In the genomic region with DNA sequence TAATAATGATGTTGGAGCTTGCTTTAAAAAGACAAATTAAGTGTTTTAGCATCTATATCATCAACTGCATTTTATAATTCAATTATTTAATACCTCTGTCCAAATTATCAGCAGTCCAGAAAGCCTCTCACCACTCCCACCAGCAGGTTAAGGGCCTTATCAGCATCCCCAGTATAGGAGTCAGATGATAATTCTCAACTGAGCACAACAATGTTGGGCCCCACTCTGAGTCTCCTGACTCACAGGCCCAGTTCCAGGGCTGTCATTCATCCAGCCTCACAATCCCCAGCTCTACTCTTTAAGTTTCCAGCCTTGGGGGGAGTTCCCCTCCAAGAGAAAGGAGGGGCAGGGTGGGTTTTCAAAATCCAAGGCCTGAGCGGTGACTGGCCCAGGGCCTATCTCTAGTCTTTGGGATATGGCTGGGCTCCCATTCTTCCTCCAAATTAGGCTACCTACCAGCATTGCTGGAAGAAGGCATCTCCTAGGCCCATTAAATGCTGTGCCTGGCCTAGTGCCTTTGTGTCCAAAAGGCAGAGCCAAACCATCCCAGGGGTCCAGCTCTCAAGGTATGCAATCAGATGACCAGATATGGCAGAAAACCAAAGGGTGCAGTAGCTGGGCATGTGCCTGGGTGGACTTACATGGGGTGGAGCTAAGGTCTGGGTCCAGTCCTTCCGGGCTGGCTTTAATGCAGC, we compare ENCODE assay signal across 20 cellular contexts.
DNase-seq lines count a peak whose midpoint lies in the region; ATAC-seq, FAIRE-seq and TF ChIP-seq lines count a peak whose summit lies in the region.
"Had no signal": no experiment of that assay in that cellular context is flagged by ENCODE, and none has a peak within 500 bp of the region (broad histone marks: within the 10 kb centered on the region; RNA-seq: fewer than 3 reads in every experiment).

No MANE protein-coding gene starts in this region.

- H3K23ac ChIP-seq in neuronal stem cell (ENCODE audit: low read depth, low read length, poor library complexity), result no peak overlapping the region
- no peak overlapping the region for H3K23ac ChIP-seq in mesendoderm (ENCODE audit: low read length)

- H3K27ac ChIP-seq in DND-41 (ENCODE audit: low read length), result peak overlapping the region; percentile 96
- H3K27ac ChIP-seq in K562 (ENCODE audit: extremely low read depth, low read depth, low read length), result peak overlapping the region; percentile 83
- no peak overlapping the region for H3K27ac ChIP-seq in neuronal stem cell (replicated peaks; ENCODE audit: low read length)
- no peak overlapping the region for H3K27ac ChIP-seq in mesendoderm (ENCODE audit: low read depth, low read length)
- H3K27ac ChIP-seq: ascending aorta, tibial artery had no signal

- TF ChIP-seq RAD21 in K562 (CRISPR knock-in tag; conservative IDR thresholded peaks at IDR 0.05 in 1 of 2, IDR thresholded peaks at IDR 0.05 in 1 of 2), result peak; percentile 30 to 33; a peak in 3 of 4 replicates

- H3K4ac ChIP-seq in neuronal stem cell (ENCODE audit: low read length) (peak overlapping the region; percentile 85), mesendoderm (ENCODE audit: low read depth, low read length) (no peak overlapping the region)

- no peak overlapping the region for H3K4me2 ChIP-seq in DND-41 (ENCODE audit: insufficient read depth, low read length)
- H3K4me2 ChIP-seq in K562 (ENCODE audit: insufficient read depth, low read length), result peak overlapping the region; percentile 54
- H3K4me2 ChIP-seq in neuronal stem cell (ENCODE audit: insufficient read depth, low read length, poor library complexity, severe bottlenecking), result no peak overlapping the region
- H3K4me2 ChIP-seq in mesendoderm (ENCODE audit: low read length), result no peak overlapping the region
- H3K4me2 ChIP-seq: SK-N-SH had no signal

- intact Hi-C loops in K562 (cut with micrococcal nuclease), result loop anchor here (2.0 kb wide), 2 partner anchors 43 to 57 kb away; no protein-coding TSS in a partner anchor

- no peak overlapping the region for H4K91ac ChIP-seq in neuronal stem cell (ENCODE audit: low read depth, low read length, poor library complexity)

- H4K5ac ChIP-seq in mesendoderm (ENCODE audit: low read length), result no peak overlapping the region

- TF ChIP-seq POLR2A in K562 (conservative IDR thresholded peaks at IDR 0.05), result no peak

- peak overlapping the region; percentile 93 for H4K8ac ChIP-seq in neuronal stem cell (ENCODE audit: low read depth, low read length)
- H4K8ac ChIP-seq in mesendoderm (ENCODE audit: low read depth, low read length), result no peak overlapping the region

- in situ Hi-C loops in K562 (cut with MboI), result no loop called here

- H3K79me2 ChIP-seq in DND-41 (ENCODE audit: insufficient read depth, low read length) (no peaks in the 10 kb centered on the region), K562 (ENCODE audit: control insufficient read depth, insufficient read depth, low read length) (no peaks in the 10 kb centered on the region), mesendoderm (ENCODE audit: control insufficient read depth, insufficient read depth, low read length) (no peaks in the 10 kb centered on the region)

- H3K18ac ChIP-seq in neuronal stem cell (ENCODE audit: low read length) (peak overlapping the region; percentile 82), mesendoderm (ENCODE audit: low read length) (no peak overlapping the region)

- no peak overlapping the region for H2BK12ac ChIP-seq in neuronal stem cell (ENCODE audit: low read length)

- H3K9me3 ChIP-seq in DND-41 (ENCODE audit: insufficient read depth, low read length, severe bottlenecking), result no peaks in the 10 kb centered on the region
- H3K9me3 ChIP-seq in K562 (replicated peaks; ENCODE audit: control insufficient read depth, insufficient read depth, low read depth, low read length), result no peaks in the 10 kb centered on the region
- no peaks in the 10 kb centered on the region for H3K9me3 ChIP-seq in neuronal stem cell (replicated peaks in 1 of 2; ENCODE audit: control insufficient read depth in 2 of 2, insufficient read depth in 1 of 2, low read depth in 1 of 2, low read length in 2 of 2)
- H3K9me3 ChIP-seq: ascending aorta, SK-N-SH, tibial artery had no signal

- H3K36me3 ChIP-seq in DND-41 (ENCODE audit: insufficient read depth, low read length) (no peaks in the 10 kb centered on the region), K562 (ENCODE audit: control insufficient read depth, insufficient read depth, low read length) (no peaks in the 10 kb centered on the region), neuronal stem cell (replicated peaks in 1 of 2; ENCODE audit: control insufficient read depth in 2 of 2, insufficient read depth in 2 of 2, low read length in 2 of 2) (no peaks in the 10 kb centered on the region), mesendoderm (ENCODE audit: control insufficient read depth, insufficient read depth, low read length) (no peaks in the 10 kb centered on the region)
- H3K36me3 ChIP-seq: ascending aorta, tibial artery had no signal

- no peak overlapping the region for H3K4me3 ChIP-seq in DND-41 (ENCODE audit: low read depth in 1 of 2, low read length in 2 of 2)
- H3K4me3 ChIP-seq in K562, result no peak overlapping the region
- H3K4me3 ChIP-seq in neuronal stem cell (ENCODE audit: low read length in 2 of 2), result no peak overlapping the region
- H3K4me3 ChIP-seq in mesendoderm (ENCODE audit: low read length), result no peak overlapping the region
- H3K4me3 ChIP-seq: ascending aorta, dorsolateral prefrontal cortex, tibial artery had no signal

- H2BK15ac ChIP-seq in neuronal stem cell (ENCODE audit: low read length) (peak overlapping the region; percentile 39), mesendoderm (replicated peaks; ENCODE audit: low read depth) (no peak overlapping the region)

- no peaks in the 10 kb centered on the region for H4K20me1 ChIP-seq in DND-41 (ENCODE audit: insufficient read depth, low read length)
- H4K20me1 ChIP-seq in K562 (replicated peaks; ENCODE audit: control insufficient read depth, insufficient read depth, low read length), result no peaks in the 10 kb centered on the region

- TF ChIP-seq CTCF in DND-41 (IDR thresholded peaks at IDR 0.05; ENCODE audit: borderline replicate concordance, extremely low read depth, low read length, poor library complexity, severe bottlenecking) (no peak), K562 (IDR thresholded peaks at IDR 0.05 in 2 of 3, conservative IDR thresholded peaks at IDR 0.05 in 1 of 3; ENCODE audit: insufficient read depth in 2 of 3, low read depth in 1 of 3, low read length in 3 of 3) (peak in 1 of 3 experiments; percentile 22; a peak in 2 of 6 replicates)

- peak; percentile 89 for FAIRE-seq in K562 (lab: Jason Lieb, UNC)

- H3K4me1 ChIP-seq in DND-41 (ENCODE audit: insufficient read depth, low read length) (peaks cover 49% of the 10 kb centered on the region), K562 (replicated peaks in 1 of 2; ENCODE audit: control insufficient read depth in 2 of 2, insufficient read depth in 2 of 2, low read length in 2 of 2) (peaks cover 37 to 47% of the 10 kb centered on the region in 2 experiments), neuronal stem cell (ENCODE audit: control insufficient read depth in 2 of 2, insufficient read depth in 1 of 2, low read depth in 1 of 2, low read length in 2 of 2) (peaks cover 0 to 6% of the 10 kb centered on the region in 2 donors), mesendoderm (ENCODE audit: control insufficient read depth, low read depth, low read length) (no peaks in the 10 kb centered on the region)
- H3K4me1 ChIP-seq: ascending aorta, tibial artery had no signal

- H2BK5ac ChIP-seq in neuronal stem cell (ENCODE audit: low read length) (no peak overlapping the region), mesendoderm (ENCODE audit: low read length) (no peak overlapping the region)

- 12% methylated on average over 2 of the region's 2 CpGs for WGBS in K562 (ENCODE audit: insufficient coverage, low coverage, missing lambda C conversion rate)
- WGBS in neuronal stem cell (ENCODE audit: extremely low coverage in 2 of 2, insufficient read length in 2 of 2, insufficient replicate concordance in 1 of 2), 2 donors, result no CpG with 5 or more reads among the region's 2 CpGs
- no CpG with 5 or more reads among the region's 2 CpGs for WGBS in mesendoderm (ENCODE audit: extremely low coverage, insufficient coverage, low lambda C conversion rate)

- no peak overlapping the region for H3K14ac ChIP-seq in neuronal stem cell (ENCODE audit: low read length)

- H3K79me1 ChIP-seq in neuronal stem cell (ENCODE audit: low read depth, low read length) (no peaks in the 10 kb centered on the region), mesendoderm (ENCODE audit: low read length) (no peaks in the 10 kb centered on the region)

- H2AK5ac ChIP-seq in neuronal stem cell (ENCODE audit: low read depth, low read length) (peak overlapping the region; percentile 64), mesendoderm (ENCODE audit: low read length) (no peak overlapping the region)

- TF ChIP-seq EP300 in K562 (IDR thresholded peaks at IDR 0.05; ENCODE audit: low read length), result peak; percentile 94

- no peak overlapping the region for H2BK120ac ChIP-seq in neuronal stem cell (ENCODE audit: low read depth, low read length)
- no peak overlapping the region for H2BK120ac ChIP-seq in mesendoderm (ENCODE audit: low read depth, low read length)

- no peak overlapping the region for H3K56ac ChIP-seq in mesendoderm (ENCODE audit: low read length)

- H2AFZ ChIP-seq in DND-41 (ENCODE audit: low read depth, low read length) (no peak overlapping the region), K562 (ENCODE audit: low read depth, low read length) (peak overlapping the region; percentile 85), neuronal stem cell (ENCODE audit: low read length) (no peak overlapping the region)

- no peak for DNase-seq in DND-41
- peak; percentile 11 for DNase-seq in M059J (ENCODE audit: low read depth)
- peak; percentile 79 to 95 (median 86) for DNase-seq in K562 (ENCODE audit: extremely low read depth in 1 of 4, low spot score in 3 of 4)
- DNase-seq in neuronal stem cell (ENCODE audit: low spot score), result no peak
- DNase-seq in mesendoderm, result no peak
- DNase-seq in DMS114 treated with DMSO at 0.1 percent for 48 hours (lab: John Stamatoyannopoulos, UW; ENCODE audit: unreplicated experiment), result no peak
- DNase-seq: activated T-cell treated with anti-CD3 and anti-CD28 coated beads, Interleukin-2, amount 50 U/mL, for 72 hours; dorsolateral prefrontal cortex; HCEC 1CT; NCI-H524 treated with DMSO at 0.1 percent for 48 hours; RPMI8226; SK-N-SH; stimulated activated CD4-positive, alpha-beta T cell treated with anti-CD3 and anti-CD28 coated beads, Interleukin-2, amount 100 ng/mL, for 48 hours; stimulated activated naive CD4-positive, alpha-beta T cell; tibial artery had no signal

- no peaks in the 10 kb centered on the region for H3K9me1 ChIP-seq in K562 (ENCODE audit: control insufficient read depth, insufficient read depth, low read length)

- CTCF ChIA-PET in K562 (lab: Yijun Ruan, JAX; ENCODE audit: low intra/inter-chr PET ratio), result no interaction called here

- no peaks in the 10 kb centered on the region for H3K27me3 ChIP-seq in DND-41 (ENCODE audit: insufficient read depth, low read length, poor library complexity)
- no peaks in the 10 kb centered on the region for H3K27me3 ChIP-seq in K562 (ENCODE audit: control insufficient read depth in 2 of 2, insufficient read depth in 2 of 2, low read length in 2 of 2)
- H3K27me3 ChIP-seq in neuronal stem cell (ENCODE audit: control insufficient read depth in 3 of 3, insufficient read depth in 3 of 3, low read depth in 1 of 3, low read length in 3 of 3), result no peaks in the 10 kb centered on the region
- no peaks in the 10 kb centered on the region for H3K27me3 ChIP-seq in mesendoderm (ENCODE audit: insufficient read depth, low read length, poor library complexity)
- H3K27me3 ChIP-seq: ascending aorta, dorsolateral prefrontal cortex had no signal

- POLR2A ChIA-PET in K562 (lab: Yijun Ruan, JAX), result interaction anchor here (0.6 to 3.1 kb wide), 19 partner anchors 8 to 534 kb away, joined by 3 to 21 read pairs (median 4); no protein-coding TSS in a partner anchor

- H3K9ac ChIP-seq in DND-41 (ENCODE audit: low read depth, low read length) (no peak overlapping the region), K562 (ENCODE audit: insufficient read depth in 1 of 2, low read depth in 2 of 2, low read length in 2 of 2) (peak overlapping the region; percentile 54 to 77; a peak in 3 of 4 replicates), neuronal stem cell (ENCODE audit: low read depth, low read length, poor library complexity) (no peak overlapping the region), mesendoderm (ENCODE audit: low read length) (no peak overlapping the region)
- H3K9ac ChIP-seq: SK-N-SH had no signal

- no peak for ATAC-seq in DND-41 (ENCODE audit: insufficient read depth, low read depth)
- peak; percentile 93 for ATAC-seq in K562
- no peak for ATAC-seq in GM21526 (IDR thresholded peaks at IDR 0.05; ENCODE audit: low FRiP score, unreplicated experiment)
- ATAC-seq in HG03108 (IDR thresholded peaks at IDR 0.05; ENCODE audit: unreplicated experiment), result no peak
- ATAC-seq: activated CD4-positive, CD25-positive, alpha-beta regulatory T cell treated with anti-CD3 and anti-CD28 coated beads, Interleukin-2, amount 50 U/mL, for 24 hours; activated naive CD4-positive, alpha-beta T cell treated with anti-CD3 and anti-CD28 coated beads, Interleukin-2, amount 50 U/mL, for 72 hours; activated T-cell treated with anti-CD3 and anti-CD28 coated beads, Interleukin-2, amount 50 U/mL, for 72 hours had no signal

- no TSS peak for BruUV-seq in K562 (replicated peaks; lab: Mats Ljungman, UMichigan)

Comparison
In these comparisons a context has a peak if more than half of its experiments do, and no peak if none do; other contexts are left out.
1. DNase-seq: peak in M059J (single experiment) and K562 (4 of 4); none in DND-41 (single experiment), neuronal stem cell (single experiment), mesendoderm (single experiment) and DMS114 treated with DMSO at 0.1 percent for 48 hours (single experiment).
2. H3K27ac ChIP-seq: peak in DND-41 (single experiment) and K562 (single experiment); none in neuronal stem cell (single experiment) and mesendoderm (single experiment).
3. H3K9ac ChIP-seq: peak in K562 (2 of 2); none in DND-41 (single experiment), neuronal stem cell (single experiment) and mesendoderm (single experiment).